Comparison of ENCODE assay signal across 20 cellular contexts in genomic region chr15:71626596-71627088, GRCh38.
A peak's percentile ranks its signal among the peaks of the same experiment; 100 is the strongest.
DNase-seq lines count a peak whose midpoint lies in the region; FAIRE-seq and TF ChIP-seq lines count a peak whose summit lies in the region.
"Had no signal": no experiment of that assay in that cellular context is flagged by ENCODE, and none has a peak within 500 bp of the region (broad histone marks: within the 10 kb centered on the region; RNA-seq: fewer than 3 reads in every experiment).

No MANE protein-coding gene starts in this region.

- peak; percentile 21 for FAIRE-seq in D721Med (lab: Jason Lieb, UNC)
- no peak for FAIRE-seq in HTR-8/SVneo (lab: Jason Lieb, UNC)
- FAIRE-seq: G401.6, GM12892, H54 had no signal

- no peaks in the 10 kb centered on the region for H3K36me3 Mint-ChIP-seq in immature natural killer cell
- H3K36me3 Mint-ChIP-seq: CD4-positive, alpha-beta memory T cell had no signal

- H3K27ac ChIP-seq in VCaP: peak overlapping the region; percentile 40
- peak overlapping the region; percentile 77 to 78 for H3K27ac ChIP-seq in prostate gland
- H3K27ac ChIP-seq: BLaER1 treated with 17β-estradiol and CSF1 and Interleukin-3, amounts not matched to agents 10 nM and 100 nM had no signal

- H3K4me3 Mint-ChIP-seq in immature natural killer cell: no peak overlapping the region
- H3K4me3 Mint-ChIP-seq: CD4-positive, alpha-beta memory T cell; HFFc6 had no signal

- 60% methylated on average over 4 of the region's 4 CpGs for WGBS in prostate gland

- TF ChIP-seq CTCF in D721Med (IDR thresholded peaks at IDR 0.05; ENCODE audit: insufficient read depth, missing control alignments) (no peak), VCaP (conservative IDR thresholded peaks at IDR 0.05) (no peak), prostate gland (IDR thresholded peaks at IDR 0.05) (no peak)

- no peak for TF ChIP-seq POLR2A in prostate gland (IDR thresholded peaks at IDR 0.05)

- no peaks in the 10 kb centered on the region for H3K9me3 ChIP-seq in prostate gland
- H3K9me3 ChIP-seq: BE2C; BLaER1 treated with 17β-estradiol and CSF1 and Interleukin-3, amounts not matched to agents 10 nM and 100 nM; HAP-1 had no signal

- H3K4me3 ChIP-seq in prostate gland: no peak overlapping the region
- H3K4me3 ChIP-seq: BLaER1 treated with 17β-estradiol and CSF1 and Interleukin-3, amounts not matched to agents 10 nM and 100 nM; HAP-1 had no signal

- H3K27ac Mint-ChIP-seq in immature natural killer cell: no peak overlapping the region
- H3K27ac Mint-ChIP-seq: CD4-positive, alpha-beta memory T cell had no signal

- H3K9me3 Mint-ChIP-seq in immature natural killer cell: peaks cover 0 to 6% (median 0%) of the 10 kb centered on the region in 6 donors
- H3K9me3 Mint-ChIP-seq: CD4-positive, alpha-beta memory T cell; HFFc6 had no signal

- H3K27me3 ChIP-seq in prostate gland (replicated peaks; ENCODE audit: insufficient read depth): no peaks in the 10 kb centered on the region
- H3K27me3 ChIP-seq: BLaER1 treated with 17β-estradiol and CSF1 and Interleukin-3, amounts not matched to agents 10 nM and 100 nM had no signal

- no peaks in the 10 kb centered on the region for H3K4me1 ChIP-seq in prostate gland (replicated peaks)
- H3K4me1 ChIP-seq: BE2C; BLaER1 treated with 17β-estradiol and CSF1 and Interleukin-3, amounts not matched to agents 10 nM and 100 nM had no signal

- H3K36me3 ChIP-seq in prostate gland: no peaks in the 10 kb centered on the region
- H3K36me3 ChIP-seq: BE2C; BLaER1 treated with 17β-estradiol and CSF1 and Interleukin-3, amounts not matched to agents 10 nM and 100 nM; HAP-1 had no signal

- H3K4me1 Mint-ChIP-seq in immature natural killer cell: no peaks in the 10 kb centered on the region
- H3K4me1 Mint-ChIP-seq: CD4-positive, alpha-beta memory T cell had no signal

- DNase-seq in D721Med (ENCODE audit: insufficient read length, low spot score) (no peak), prostate gland (ENCODE audit: low spot score) (no peak), immature natural killer cell (no peak), HTR-8/SVneo (ENCODE audit: insufficient read length, low spot score) (no peak), Kasumi-1 (lab: John Stamatoyannopoulos, UW) (no peak)
- DNase-seq: AML-193; BE2C; Calu3; CD4-positive, alpha-beta memory T cell; COR-L47; DMS153; DND-41; GOT3 had no signal

- peaks cover 3 to 11% (median 10%) of the 10 kb centered on the region in 3 donors for H3K27me3 Mint-ChIP-seq in immature natural killer cell (ENCODE audit: low read depth in 3 of 3)

- intact Hi-C loops in prostate gland (cut with DNase I): no loop called here
